24 cellular contexts compared by ENCODE assay signal in genomic region chr6:41605649-41606048, GRCh38. TPM values are rescaled to one million over a fixed set of nuclear protein-coding genes. Genes with fewer than 3 reads are reported as not detected.
DNase-seq lines count a peak whose midpoint lies in the region; ATAC-seq and TF ChIP-seq lines count a peak whose summit lies in the region.
"Had no signal": no experiment of that assay in that cellular context is flagged by ENCODE, and none has a peak within 500 bp of the region (broad histone marks: within the 10 kb centered on the region; RNA-seq: fewer than 3 reads in every experiment).

No MANE protein-coding gene starts in this region.

- intact Hi-C loops in Right ventricle myocardium inferior (cut with DNase I): loop anchor here (10.0 kb wide), 1 partner anchor 439 kb away; no protein-coding TSS in a partner anchor

- peak; percentile 44 for TF ChIP-seq CTCF in RWPE2 (IDR thresholded peaks at IDR 0.05; ENCODE audit: poor library complexity, severe bottlenecking)
- peak; percentile 24 for TF ChIP-seq CTCF in epithelial cell of esophagus (IDR thresholded peaks at IDR 0.05; ENCODE audit: insufficient read depth, low read depth, low read length, missing control alignments)
- TF ChIP-seq CTCF in osteoblast (IDR thresholded peaks at IDR 0.05; ENCODE audit: extremely low read depth, low read depth, low read length): no peak
- TF ChIP-seq CTCF in RWPE1 (conservative IDR thresholded peaks at IDR 0.05; ENCODE audit: low read depth): no peak

- no peaks in the 10 kb centered on the region for H3K9me3 ChIP-seq in RWPE2 (ENCODE audit: severe bottlenecking)
- H3K9me3 ChIP-seq in osteoblast (ENCODE audit: low read depth, low read length): no peaks in the 10 kb centered on the region
- H3K9me3 ChIP-seq: BLaER1 had no signal

- POLR2A ChIA-PET in RWPE1 (lab: Yijun Ruan, JAX; ENCODE audit: low non-redundant PET): no interaction called here

- peak; percentile 32; the same call in 2 of the 3 replicates for ATAC-seq in RWPE2 (ENCODE audit: low read depth)
- ATAC-seq in Right ventricle myocardium inferior: no peak
- ATAC-seq: Panc1 had no signal

- H3K27me3 ChIP-seq in RWPE2 (ENCODE audit: insufficient read depth, poor library complexity, severe bottlenecking) (no peaks in the 10 kb centered on the region), osteoblast (ENCODE audit: insufficient read depth, low read length) (no peaks in the 10 kb centered on the region)
- H3K27me3 ChIP-seq: BLaER1 had no signal

- no peak overlapping the region for H2AFZ ChIP-seq in osteoblast (ENCODE audit: low read length)

- no peaks in the 10 kb centered on the region for H4K20me1 ChIP-seq in osteoblast (ENCODE audit: insufficient read depth, low read length)
- H4K20me1 ChIP-seq: BLaER1 had no signal

- DNase-seq in DMS53 (lab: John Stamatoyannopoulos, UW) (peak; percentile 23), DMS53 treated with DMSO at 0.1 percent for 48 hours (lab: John Stamatoyannopoulos, UW; ENCODE audit: unreplicated experiment) (no peak), RWPE2 (ENCODE audit: low spot score) (no peak), epithelial cell of esophagus (ENCODE audit: low read depth) (peak; percentile 28), osteoblast (ENCODE audit: insufficient read length, low spot score, missing footprints) (peak; percentile 54), NAMALWA (ENCODE audit: low spot score) (no peak), Right ventricle myocardium inferior (ENCODE audit: missing footprints) (no peak), RWPE1 (ENCODE audit: low spot score) (no peak)
- DNase-seq: ACHN; CD4-positive, alpha-beta T cell; DMS153; GDM1; GOT3; Karpas-422; NCI-H187; NCI-H2107; NCI-H2227 treated with DMSO at 0.1 percent for 48 hours; NCI-H510A; NCI-H748 treated with DMSO at 0.1 percent for 48 hours; SHP77; SW 1271 had no signal

- CTCF ChIA-PET in RWPE1 (lab: Yijun Ruan, JAX): interaction anchor here (0.6 to 1.4 kb wide), 7 partner anchors 76 to 238 kb away, joined by 3 to 6 read pairs (median 4); no protein-coding TSS in a partner anchor

- no peaks in the 10 kb centered on the region for H3K79me2 ChIP-seq in osteoblast (ENCODE audit: insufficient read depth, low read length)

- H3K27ac ChIP-seq in RWPE2 (ENCODE audit: poor library complexity, severe bottlenecking): no peak overlapping the region
- no peak overlapping the region for H3K27ac ChIP-seq in osteoblast (ENCODE audit: low read depth, low read length)
- H3K27ac ChIP-seq in RWPE1: no peak overlapping the region
- H3K27ac ChIP-seq: 22Rv1, BLaER1 had no signal

- H3K4me1 ChIP-seq in RWPE2 (ENCODE audit: insufficient read depth, poor library complexity, severe bottlenecking) (no peaks in the 10 kb centered on the region), osteoblast (ENCODE audit: insufficient read depth, low read length) (peaks cover 6% of the 10 kb centered on the region)

- H3K36me3 ChIP-seq in RWPE2 (ENCODE audit: low read depth) (no peaks in the 10 kb centered on the region), osteoblast (ENCODE audit: insufficient read depth, low read length) (no peaks in the 10 kb centered on the region)
- H3K36me3 ChIP-seq: BLaER1 had no signal

- H3K4me2 ChIP-seq in osteoblast (ENCODE audit: insufficient read depth, low read length): no peak overlapping the region
- H3K4me2 ChIP-seq: BLaER1 had no signal

- H3K4me3 ChIP-seq in RWPE2 (ENCODE audit: severe bottlenecking): no peak overlapping the region
- no peak overlapping the region for H3K4me3 ChIP-seq in epithelial cell of esophagus (ENCODE audit: low read length)
- no peak overlapping the region for H3K4me3 ChIP-seq in osteoblast (ENCODE audit: insufficient read depth, low read length)
- H3K4me3 ChIP-seq: BLaER1 had no signal

RNA-seq across cellular contexts. Expression of gene MDFI, which starts 32.6 kb away (rescaled TPM):
- 0.72 and 5.3 TPM in 2 replicates for total RNA-seq in osteoblast
- total RNA-seq in Right ventricle myocardium inferior: 1.3 TPM
- total RNA-seq: CD4-positive, alpha-beta T cell had no signal

RNA-seq across cellular contexts. Expression of gene FOXP4, which starts 59.5 kb away (rescaled TPM):
- 2.9 and 3.3 TPM in 2 replicates for total RNA-seq in osteoblast
- total RNA-seq in Right ventricle myocardium inferior: 13.9 TPM

Comparison
In these comparisons a context has a peak if more than half of its experiments do, and no peak if none do; other contexts are left out.
1. DNase-seq: peak in DMS53 (single experiment), epithelial cell of esophagus (single experiment) and osteoblast (single experiment); none in DMS53 treated with DMSO at 0.1 percent for 48 hours (single experiment), RWPE2 (single experiment), NAMALWA (single experiment), Right ventricle myocardium inferior (single experiment) and RWPE1 (single experiment).
2. CTCF ChIP-seq: peak in RWPE2 (single experiment) and epithelial cell of esophagus (single experiment); none in osteoblast (single experiment) and RWPE1 (single experiment).